In genomic region chr15:75361989-75362641, GRCh38 we compare ENCODE assay signal across 2 cellular contexts.
TF ChIP-seq lines count a peak whose summit lies in the region.

No MANE protein-coding gene starts in this region.

TF ChIP-seq in A549, 52 proteins besides CTCF, POLR2A, EP300 and RAD21:
- TF ChIP-seq RNF2 (IDR thresholded peaks at IDR 0.05; ENCODE audit: borderline replicate concordance, low read depth): no peak

TF ChIP-seq in GM12878, 131 proteins besides CTCF, POLR2A, EP300 and RAD21:
- TF ChIP-seq TCF7 (IDR thresholded peaks at IDR 0.05; ENCODE audit: borderline replicate concordance): no peak
- TF ChIP-seq SRF (IDR thresholded peaks at IDR 0.05; ENCODE audit: low read depth in 2 of 2, low read length in 2 of 2): no peak
- no peak for TF ChIP-seq RBBP5 (conservative IDR thresholded peaks at IDR 0.05)
- TF ChIP-seq NFXL1 (IDR thresholded peaks at IDR 0.05; ENCODE audit: borderline replicate concordance): no peak
